9 cellular contexts compared by ENCODE assay signal in genomic region chr3:134242649-134243637, GRCh38. TPM values are rescaled to one million over a fixed set of nuclear protein-coding genes. Genes with fewer than 3 reads are reported as not detected.
A peak's percentile ranks its signal among the peaks of the same experiment; 100 is the strongest.
DNase-seq lines count a peak whose midpoint lies in the region; ATAC-seq and TF ChIP-seq lines count a peak whose summit lies in the region.
"Had no signal": no experiment of that assay in that cellular context is flagged by ENCODE, and none has a peak within 500 bp of the region (broad histone marks: within the 10 kb centered on the region; RNA-seq: fewer than 3 reads in every experiment).

No MANE protein-coding gene starts in this region.

- H3K27ac Mint-ChIP-seq in osteocyte (ENCODE audit: unreplicated experiment) = peak overlapping the region; percentile 61

- H3K4me3 Mint-ChIP-seq in osteocyte (ENCODE audit: unreplicated experiment) = no peak overlapping the region

- no peak overlapping the region for H3K4me3 ChIP-seq in cardiac fibroblast (replicated peaks in 1 of 2; ENCODE audit: low read depth in 2 of 2, low read length in 2 of 2)

- no peaks in the 10 kb centered on the region for H3K27me3 Mint-ChIP-seq in osteocyte (ENCODE audit: unreplicated experiment)

- H3K4me1 Mint-ChIP-seq in osteocyte (ENCODE audit: unreplicated experiment) = peaks cover 71% of the 10 kb centered on the region

- DNase-seq in EH (ENCODE audit: low read depth) (peak; percentile 90), M059J (ENCODE audit: low read depth) (peak; percentile 94), cardiac fibroblast (ENCODE audit: low read depth in 2 of 2) (peak; percentile 78 to 93), osteocyte (ENCODE audit: extremely low spot score, unreplicated experiment) (no peak), COLO668 (lab: John Stamatoyannopoulos, UW; ENCODE audit: unreplicated experiment) (no peak), SHP77 treated with DMSO at 0.1 percent for 48 hours (lab: John Stamatoyannopoulos, UW) (no peak), SK-N-DZ (ENCODE audit: low spot score) (no peak)

- H3K36me3 Mint-ChIP-seq in osteocyte (ENCODE audit: unreplicated experiment) = no peaks in the 10 kb centered on the region

- TF ChIP-seq CTCF in cardiac fibroblast (IDR thresholded peaks at IDR 0.05; ENCODE audit: low read depth, low read length) = no peak
- TF ChIP-seq CTCF in osteocyte (IDR thresholded peaks at IDR 0.05) = no peak

- H3K9me3 Mint-ChIP-seq in osteocyte (ENCODE audit: unreplicated experiment) = no peaks in the 10 kb centered on the region

- no peak for ATAC-seq in HG02840 (IDR thresholded peaks at IDR 0.05; ENCODE audit: low FRiP score, unreplicated experiment)
- ATAC-seq: activated CD4-positive, CD25-positive, alpha-beta regulatory T cell treated with anti-CD3 and anti-CD28 coated beads, Interleukin-2, amount 50 U/mL, for 24 hours had no signal

RNA-seq across cellular contexts. Expression of gene RYK, which starts 7.7 kb away (rescaled TPM):
- total RNA-seq in M059J (2014; rRNA removed; shearing (Covaris generic)) = 71.7 and 87.7 TPM in 2 replicates
- total RNA-seq in osteocyte = 68.1 and 70.7 TPM in 2 replicates
- 51.9 and 52.6 TPM in 2 replicates for polyA plus RNA-seq in SK-N-DZ (2014; cell fraction: cytosol; rRNA removed)
- polyA plus RNA-seq in SK-N-DZ (2014; cell fraction: nucleus; rRNA removed) = 66.4 and 82.8 TPM in 2 replicates

Comparison
In these comparisons a context has a peak if more than half of its experiments do, and no peak if none do; other contexts are left out.
1. DNase-seq: peak in EH (single experiment), M059J (single experiment) and cardiac fibroblast (2 of 2); none in osteocyte (single experiment), COLO668 (single experiment), SHP77 treated with DMSO at 0.1 percent for 48 hours (single experiment) and SK-N-DZ (single experiment).